ENCODE assay signal across 8 cellular contexts in the genomic region with DNA sequence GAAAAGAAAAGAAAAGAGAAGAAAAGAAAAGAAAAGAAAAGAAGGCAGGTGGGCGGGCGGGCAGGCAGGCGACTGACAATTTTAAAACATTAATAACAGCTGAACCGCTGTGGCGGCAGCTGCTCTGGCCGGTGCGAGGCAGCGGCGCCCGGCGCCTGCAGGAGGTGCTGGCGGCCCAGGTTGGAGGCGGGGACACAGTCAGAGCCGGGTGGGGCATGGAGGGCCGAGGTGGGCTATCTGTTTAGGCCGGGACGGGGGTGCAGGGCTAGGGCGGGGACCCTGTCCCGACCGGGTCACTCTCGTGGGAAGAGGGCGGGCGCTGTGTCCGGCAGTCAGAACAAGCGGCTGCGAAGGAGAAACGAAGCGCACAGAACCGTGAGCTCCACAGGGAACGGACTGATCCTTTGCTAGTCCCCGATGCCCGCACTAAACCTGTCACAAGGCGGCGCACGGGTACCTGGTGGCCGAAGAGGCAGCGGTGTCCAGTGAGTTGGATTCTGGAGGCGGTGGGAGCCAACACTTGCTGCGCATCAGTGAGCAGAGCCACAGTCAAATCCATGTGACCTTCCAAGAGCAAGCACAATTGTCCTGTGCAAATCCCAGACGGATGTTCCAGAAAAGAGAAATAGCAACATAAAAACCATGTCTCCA. TPM values are rescaled to one million over a fixed set of nuclear protein-coding genes. Genes with fewer than 3 reads are reported as not detected.
DNase-seq lines count a peak whose midpoint lies in the region; ATAC-seq and TF ChIP-seq lines count a peak whose summit lies in the region.

No MANE protein-coding gene starts in this region.

- DNase-seq in AG08396 (ENCODE audit: low spot score) (peak; percentile 80), NCI-H2196 (lab: John Stamatoyannopoulos, UW; ENCODE audit: unreplicated experiment) (peak; percentile 79), choroid plexus epithelial cell (ENCODE audit: low read depth) (peak; percentile 79), kidney epithelial cell (ENCODE audit: low read depth) (no peak)
- peak; percentile 35 for DNase-seq in activated CD4-positive, CD25-positive, alpha-beta regulatory T cell treated with anti-CD3 and anti-CD28 coated beads, Interleukin-2, amount 50 U/mL, for 72 hours
- DNase-seq in stimulated activated CD4-positive, alpha-beta T cell treated with anti-CD3 and anti-CD28 coated beads, Interleukin-12 subunit alpha, Interleukin-12 subunit beta, amount 100 ng/mL, for 4 hours, result peak; percentile 38

- H3K4me3 ChIP-seq in choroid plexus epithelial cell (ENCODE audit: low read depth, low read length), result peak overlapping the region; percentile 73
- H3K4me3 ChIP-seq in kidney epithelial cell (ENCODE audit: low read depth, low read length), result peak overlapping the region; percentile 55

- ATAC-seq in GM18873 (IDR thresholded peaks at IDR 0.05; ENCODE audit: low FRiP score, unreplicated experiment), result peak; percentile 97
- peak; percentile 98 for ATAC-seq in HG03103 (IDR thresholded peaks at IDR 0.05; ENCODE audit: low read depth, unreplicated experiment)

- TF ChIP-seq CTCF in choroid plexus epithelial cell (conservative IDR thresholded peaks at IDR 0.05; ENCODE audit: low read depth, low read length), result peak; percentile 58
- peak; percentile 60 for TF ChIP-seq CTCF in kidney epithelial cell (IDR thresholded peaks at IDR 0.05; ENCODE audit: insufficient read depth, low read length, poor library complexity, severe bottlenecking)

- H3K36me3 ChIP-seq in kidney epithelial cell (ENCODE audit: control insufficient read depth, insufficient read depth, low read length), result no peaks in the 10 kb centered on the region

- no peaks in the 10 kb centered on the region for H3K27me3 ChIP-seq in kidney epithelial cell (ENCODE audit: control insufficient read depth, insufficient read depth, low read length)

RNA-seq across cellular contexts. Expression of gene ALDOB, which starts 13.6 kb away (rescaled TPM):
- not detected in 2 replicates for total RNA-seq in kidney epithelial cell

RNA-seq across cellular contexts. Expression of gene ZNF189, which starts 50.5 kb away (rescaled TPM):
- total RNA-seq in kidney epithelial cell, result 11.0 and 13.4 TPM in 2 replicates

RNA-seq across cellular contexts. Expression of gene MRPL50, which starts 50.8 kb away (rescaled TPM):
- 10.9 and 13.9 TPM in 2 replicates for total RNA-seq in kidney epithelial cell
